In the genomic region with DNA sequence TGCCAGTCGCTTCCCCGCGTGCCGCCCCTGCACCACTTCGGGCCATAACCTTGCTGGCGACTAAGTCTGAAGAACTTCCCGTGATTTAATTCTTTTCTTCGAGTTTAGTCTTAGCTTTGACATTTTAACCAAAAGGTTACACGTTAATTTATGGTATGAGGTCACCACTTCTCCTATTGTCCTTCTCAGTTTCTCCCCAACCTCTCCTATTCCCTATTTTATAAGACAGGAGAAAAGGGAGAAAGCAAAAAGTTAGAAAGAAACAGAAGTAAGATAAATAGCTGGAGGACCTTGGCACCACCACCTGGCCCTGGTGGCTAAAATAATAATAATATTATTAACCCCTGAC, we compare ENCODE assay signal across 19 cellular contexts.
DNase-seq lines count a peak whose midpoint lies in the region; ATAC-seq and TF ChIP-seq lines count a peak whose summit lies in the region.
"Had no signal": no experiment of that assay in that cellular context is flagged by ENCODE, and none has a peak within 500 bp of the region (broad histone marks: within the 10 kb centered on the region; RNA-seq: fewer than 3 reads in every experiment).

No MANE protein-coding gene starts in this region.

- TF ChIP-seq CTCF in natural killer cell (IDR thresholded peaks at IDR 0.05) (no peak), dorsolateral prefrontal cortex (IDR thresholded peaks at IDR 0.05 in 54 of 56, conservative IDR thresholded peaks at IDR 0.05 in 2 of 56; ENCODE audit: low read depth in 1 of 56, partially characterized antibody in 56 of 56) (no peak), nephron (IDR thresholded peaks at IDR 0.05; ENCODE audit: unreplicated experiment in 3 of 3) (no peak), GM13976 (IDR thresholded peaks at IDR 0.05; ENCODE audit: borderline replicate concordance, control extremely low read depth, extremely low read depth, insufficient read depth, missing control alignments) (no peak)

- DNase-seq in natural killer cell treated with Interleukin-12 subunit alpha and Interleukin-12 subunit beta and Interleukin-15 and Interleukin-18, amount 100 ng/mL, for 72 hours (ENCODE audit: low spot score), result no peak
- DNase-seq in natural killer cell (no peak), dorsolateral prefrontal cortex (no peak), sciatic nerve (ENCODE audit: low spot score) (no peak), GM13976 (ENCODE audit: low spot score) (no peak), NCI-H345 treated with DMSO at 0.1 percent for 48 hours (lab: John Stamatoyannopoulos, UW; ENCODE audit: unreplicated experiment) (no peak)
- DNase-seq: activated CD8-positive, alpha-beta memory T cell treated with anti-CD3 and anti-CD28 coated beads for 24 hours; activated effector memory CD4-positive, alpha-beta T cell treated with anti-CD3 and anti-CD28 coated beads, Interleukin-2, amount 50 U/mL, for 16 hours; HCEC 1CT; left colon; MV-4-11; NCI-H2081 treated with DMSO at 0.1 percent for 48 hours; NCI-H69; PC-9; transverse colon had no signal

- peaks cover 31 to 33% of the 10 kb centered on the region in 2 donors for H3K27me3 Mint-ChIP-seq in natural killer cell treated with Interleukin-12 subunit alpha and Interleukin-12 subunit beta and Interleukin-15 and Interleukin-18, amount 100 ng/mL, for 72 hours
- peaks cover 26 to 56% of the 10 kb centered on the region in 2 donors for H3K27me3 Mint-ChIP-seq in natural killer cell (ENCODE audit: low read depth in 2 of 2)
- H3K27me3 Mint-ChIP-seq in nephron (ENCODE audit: low read depth), result peaks cover 48% of the 10 kb centered on the region

- H3K4me3 Mint-ChIP-seq in natural killer cell treated with Interleukin-12 subunit alpha and Interleukin-12 subunit beta and Interleukin-15 and Interleukin-18, amount 100 ng/mL, for 72 hours, result peak overlapping the region; percentile 34
- H3K4me3 Mint-ChIP-seq in natural killer cell (no peak overlapping the region), nephron (peak overlapping the region; percentile 73 to 79 (median 77))

- no peaks in the 10 kb centered on the region for H3K27me3 ChIP-seq in dorsolateral prefrontal cortex

- peak overlapping the region in 57 of 59 donors; percentile 8 to 67 (median 49) for H3K4me3 ChIP-seq in dorsolateral prefrontal cortex
- H3K4me3 ChIP-seq: GM12878, PC-9, SK-N-MC, transverse colon had no signal

- H3K36me3 Mint-ChIP-seq in natural killer cell treated with Interleukin-12 subunit alpha and Interleukin-12 subunit beta and Interleukin-15 and Interleukin-18, amount 100 ng/mL, for 72 hours, result no peaks in the 10 kb centered on the region
- H3K36me3 Mint-ChIP-seq in natural killer cell (no peaks in the 10 kb centered on the region), nephron (ENCODE audit: low read depth) (peaks cover 5% of the 10 kb centered on the region)

- H3K27ac ChIP-seq in dorsolateral prefrontal cortex, result no peak overlapping the region
- H3K27ac ChIP-seq: PC-9, SK-N-MC, transverse colon had no signal

- H3K9me3 Mint-ChIP-seq in natural killer cell treated with Interleukin-12 subunit alpha and Interleukin-12 subunit beta and Interleukin-15 and Interleukin-18, amount 100 ng/mL, for 72 hours, result no peaks in the 10 kb centered on the region
- H3K9me3 Mint-ChIP-seq in natural killer cell (no peaks in the 10 kb centered on the region), nephron (no peaks in the 10 kb centered on the region)

- intact Hi-C loops in natural killer cell (cut with micrococcal nuclease), result no loop called here
- intact Hi-C loops in dorsolateral prefrontal cortex (cut with DNase I), result loop anchor here (10.0 kb wide), 2 partner anchors 293 to 343 kb away; a partner anchor contains a TSS
- intact Hi-C loops in sciatic nerve (cut with DNase I), result no loop called here

- ATAC-seq in natural killer cell treated with Interleukin-12 subunit alpha and Interleukin-12 subunit beta and Interleukin-15 and Interleukin-18, amount 100 ng/mL, for 72 hours, result no peak
- ATAC-seq in natural killer cell (no peak), sciatic nerve (no peak), HG03175 (IDR thresholded peaks at IDR 0.05; ENCODE audit: unreplicated experiment) (no peak)
- ATAC-seq: GM12878, left colon had no signal

- H3K4me1 Mint-ChIP-seq in natural killer cell treated with Interleukin-12 subunit alpha and Interleukin-12 subunit beta and Interleukin-15 and Interleukin-18, amount 100 ng/mL, for 72 hours (ENCODE audit: low read depth in 2 of 2), result peaks cover 3 to 8% of the 10 kb centered on the region in 2 donors
- H3K4me1 Mint-ChIP-seq in natural killer cell, result peaks cover 9 to 11% of the 10 kb centered on the region in 2 donors
- no peaks in the 10 kb centered on the region for H3K4me1 Mint-ChIP-seq in nephron

- in situ Hi-C loops in GM13976 (cut with MboI; ENCODE audit: low sequenced_read_pairs, unreplicated experiment), result no loop called here

- H3K27ac Mint-ChIP-seq in natural killer cell treated with Interleukin-12 subunit alpha and Interleukin-12 subunit beta and Interleukin-15 and Interleukin-18, amount 100 ng/mL, for 72 hours, result no peak overlapping the region
- H3K27ac Mint-ChIP-seq in natural killer cell, result no peak overlapping the region
- no peak overlapping the region for H3K27ac Mint-ChIP-seq in nephron

Comparison
In these comparisons a context has a peak if more than half of its experiments do, and no peak if none do; other contexts are left out.
1. intact Hi-C loops: an anchor here in dorsolateral prefrontal cortex (10.0 kb wide); none called in natural killer cell and sciatic nerve.